ENCODE assay signal across 14 cellular contexts in the genomic region with DNA sequence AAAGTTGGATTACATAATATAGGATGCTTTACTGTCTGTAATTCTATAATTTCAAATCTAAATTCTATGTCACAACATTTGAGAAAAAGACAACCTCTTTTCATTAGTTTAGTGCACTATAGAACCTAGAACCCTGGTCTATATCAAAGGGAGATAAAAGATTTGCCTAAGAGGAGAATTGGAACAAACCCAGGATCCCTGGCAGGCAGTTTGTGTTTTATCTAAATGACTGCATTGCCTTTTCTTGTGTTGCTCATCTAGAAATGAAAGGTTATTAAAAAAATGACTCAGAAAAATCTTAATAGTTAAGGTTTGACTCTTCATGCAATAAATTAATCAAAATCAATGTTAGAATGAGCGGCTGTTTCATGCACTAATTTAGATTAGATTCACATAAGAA.
DNase-seq lines count a peak whose midpoint lies in the region; ATAC-seq and TF ChIP-seq lines count a peak whose summit lies in the region.
"Had no signal": no experiment of that assay in that cellular context is flagged by ENCODE, and none has a peak within 500 bp of the region (broad histone marks: within the 10 kb centered on the region; RNA-seq: fewer than 3 reads in every experiment).

No MANE protein-coding gene starts in this region.

- H3K27me3 Mint-ChIP-seq in activated naive CD4-positive, alpha-beta T cell treated with anti-CD3 and anti-CD28 coated beads, Interleukin-2, amount 10 ng/mL, durations not matched to agents 7 days and 5 days: no peaks in the 10 kb centered on the region

- H3K36me3 Mint-ChIP-seq in activated naive CD4-positive, alpha-beta T cell treated with anti-CD3 and anti-CD28 coated beads, Interleukin-2, amount 10 ng/mL, durations not matched to agents 7 days and 5 days: no peaks in the 10 kb centered on the region

- H3K4me3 Mint-ChIP-seq in activated naive CD4-positive, alpha-beta T cell treated with anti-CD3 and anti-CD28 coated beads, Interleukin-2, amount 10 ng/mL, durations not matched to agents 7 days and 5 days: no peak overlapping the region

- CTCF ChIA-PET in activated naive CD4-positive, alpha-beta T cell treated with anti-CD3 and anti-CD28 coated beads, Interleukin-2, amount 10 ng/mL, durations not matched to agents 7 days and 5 days (lab: Charles Lee): no interaction called here

- H3K9me3 Mint-ChIP-seq in activated naive CD4-positive, alpha-beta T cell treated with anti-CD3 and anti-CD28 coated beads, Interleukin-2, amount 10 ng/mL, durations not matched to agents 7 days and 5 days: no peaks in the 10 kb centered on the region

- peak; percentile 52 for ATAC-seq in SK-N-SH treated with all-trans-retinoic acid at 6 μM for 48 hours

- H3K4me1 Mint-ChIP-seq in activated naive CD4-positive, alpha-beta T cell treated with anti-CD3 and anti-CD28 coated beads, Interleukin-2, amount 10 ng/mL, durations not matched to agents 7 days and 5 days: peaks cover 4% of the 10 kb centered on the region

- no peak overlapping the region for H3K27ac Mint-ChIP-seq in activated naive CD4-positive, alpha-beta T cell treated with anti-CD3 and anti-CD28 coated beads, Interleukin-2, amount 10 ng/mL, durations not matched to agents 7 days and 5 days

- peak; percentile 35 for DNase-seq in NCI-H1092 treated with DMSO at 0.1 percent for 48 hours (lab: John Stamatoyannopoulos, UW)
- DNase-seq in NCI-H1092 (lab: John Stamatoyannopoulos, UW): no peak
- DNase-seq in NCI-H1694 treated with DMSO at 0.1 percent for 48 hours (lab: John Stamatoyannopoulos, UW): peak; percentile 35
- peak; percentile 29 for DNase-seq in globus pallidus (ENCODE audit: low spot score)
- DNase-seq in activated naive CD4-positive, alpha-beta T cell treated with anti-CD3 and anti-CD28 coated beads, Interleukin-2, amount 10 ng/mL, durations not matched to agents 7 days and 5 days: no peak
- no peak for DNase-seq in stimulated activated CD4-positive, alpha-beta T cell treated with anti-CD3 and anti-CD28 coated beads, Interleukin-1b, Interleukin-23, amount 100 ng/mL, for 48 hours
- no peak for DNase-seq in GM19238 (ENCODE audit: insufficient read length, low spot score)
- DNase-seq: H7, Karpas-422, NCI-H2107, NCI-H446, NCI-H526 treated with DMSO at 0.1 percent for 48 hours, SHP77 treated with DMSO at 0.1 percent for 48 hours had no signal

TF ChIP-seq in SK-N-SH treated with all-trans-retinoic acid at 6 μM for 48 hours, 23 proteins besides CTCF, POLR2A, EP300 and RAD21 (continues in another document):
- TF ChIP-seq PATZ1 (CRISPR knock-in tag; IDR thresholded peaks at IDR 0.05; ENCODE audit: borderline replicate concordance) (0 out of 2 replicates have a peak, but pooled peaks have one; percentile 18), ZNF565 (CRISPR knock-in tag; conservative IDR thresholded peaks at IDR 0.05; ENCODE audit: low read depth) (no peak), TSHZ2 (CRISPR knock-in tag; IDR thresholded peaks at IDR 0.05) (peak; percentile 71; the same call in 1 of the 2 replicates), SNAI2 (CRISPR knock-in tag; IDR thresholded peaks at IDR 0.05) (peak; percentile 79; the same call in 1 of the 2 replicates), TCF4 (CRISPR knock-in tag; IDR thresholded peaks at IDR 0.05; ENCODE audit: borderline replicate concordance) (peak; percentile 74), ZNF8 (CRISPR knock-in tag; IDR thresholded peaks at IDR 0.05) (no peak), ZFP30 (CRISPR knock-in tag; IDR thresholded peaks at IDR 0.05) (no peak), ZFP3 (CRISPR knock-in tag; IDR thresholded peaks at IDR 0.05) (no peak), OSR1 (CRISPR knock-in tag; IDR thresholded peaks at IDR 0.05) (no peak), ZNF70 (CRISPR knock-in tag; IDR thresholded peaks at IDR 0.05) (0 out of 2 replicates have a peak, but pooled peaks have one; percentile 34), PPARA (CRISPR knock-in tag; IDR thresholded peaks at IDR 0.05; ENCODE audit: borderline replicate concordance) (no peak), ISL1 (CRISPR knock-in tag; IDR thresholded peaks at IDR 0.05) (peak; percentile 100), TOX (CRISPR knock-in tag; IDR thresholded peaks at IDR 0.05; ENCODE audit: borderline replicate concordance) (no peak), CSDC2 (CRISPR knock-in tag; IDR thresholded peaks at IDR 0.05) (no peak), ESRRG (CRISPR knock-in tag; IDR thresholded peaks at IDR 0.05) (no peak)
- TF ChIP-seq, protein P1, sequence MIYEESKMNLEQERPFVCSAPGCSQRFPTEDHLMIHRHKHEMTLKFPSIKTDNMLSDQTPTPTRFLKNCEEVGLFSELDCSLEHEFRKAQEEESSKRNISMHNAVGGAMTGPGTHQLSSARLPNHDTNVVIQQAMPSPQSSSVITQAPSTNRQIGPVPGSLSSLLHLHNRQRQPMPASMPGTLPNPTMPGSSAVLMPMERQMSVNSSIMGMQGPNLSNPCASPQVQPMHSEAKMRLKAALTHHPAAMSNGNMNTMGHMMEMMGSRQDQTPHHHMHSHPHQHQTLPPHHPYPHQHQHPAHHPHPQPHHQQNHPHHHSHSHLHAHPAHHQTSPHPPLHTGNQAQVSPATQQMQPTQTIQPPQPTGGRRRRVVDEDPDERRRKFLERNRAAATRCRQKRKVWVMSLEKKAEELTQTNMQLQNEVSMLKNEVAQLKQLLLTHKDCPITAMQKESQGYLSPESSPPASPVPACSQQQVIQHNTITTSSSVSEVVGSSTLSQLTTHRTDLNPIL (CRISPR knock-in tag; IDR thresholded peaks at IDR 0.05; ENCODE audit: low read depth): peak; percentile 85
- TF ChIP-seq, protein P2, sequence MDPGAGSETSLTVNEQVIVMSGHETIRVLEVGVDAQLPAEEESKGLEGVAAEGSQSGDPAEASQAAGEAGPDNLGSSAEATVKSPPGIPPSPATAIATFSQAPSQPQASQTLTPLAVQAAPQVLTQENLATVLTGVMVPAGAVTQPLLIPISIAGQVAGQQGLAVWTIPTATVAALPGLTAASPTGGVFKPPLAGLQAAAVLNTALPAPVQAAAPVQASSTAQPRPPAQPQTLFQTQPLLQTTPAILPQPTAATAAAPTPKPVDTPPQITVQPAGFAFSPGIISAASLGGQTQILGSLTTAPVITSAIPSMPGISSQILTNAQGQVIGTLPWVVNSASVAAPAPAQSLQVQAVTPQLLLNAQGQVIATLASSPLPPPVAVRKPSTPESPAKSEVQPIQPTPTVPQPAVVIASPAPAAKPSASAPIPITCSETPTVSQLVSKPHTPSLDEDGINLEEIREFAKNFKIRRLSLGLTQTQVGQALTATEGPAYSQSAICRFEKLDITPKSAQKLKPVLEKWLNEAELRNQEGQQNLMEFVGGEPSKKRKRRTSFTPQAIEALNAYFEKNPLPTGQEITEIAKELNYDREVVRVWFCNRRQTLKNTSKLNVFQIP (CRISPR knock-in tag; IDR thresholded peaks at IDR 0.05; ENCODE audit: borderline replicate concordance, low read depth): peak; percentile 23; the same call in 1 of the 2 replicates

Comparison
In these comparisons a context has a peak if more than half of its experiments do, and no peak if none do; other contexts are left out.
1. DNase-seq: peak in NCI-H1092 treated with DMSO at 0.1 percent for 48 hours (single experiment), NCI-H1694 treated with DMSO at 0.1 percent for 48 hours (single experiment) and globus pallidus (single experiment); none in NCI-H1092 (single experiment), activated naive CD4-positive, alpha-beta T cell treated with anti-CD3 and anti-CD28 coated beads, Interleukin-2, amount 10 ng/mL, durations not matched to agents 7 days and 5 days (single experiment), stimulated activated CD4-positive, alpha-beta T cell treated with anti-CD3 and anti-CD28 coated beads, Interleukin-1b, Interleukin-23, amount 100 ng/mL, for 48 hours (single experiment) and GM19238 (single experiment).